1 cellular context compared by ENCODE assay signal in genomic region chr3:64329037-64329436, GRCh38.
TF ChIP-seq lines count a peak whose summit lies in the region.

No MANE protein-coding gene starts in this region.

TF ChIP-seq in GM23338, 12 proteins besides CTCF, POLR2A, EP300 and RAD21 (continued from another document):
- TF ChIP-seq ZNF462 (CRISPR knock-in tag; IDR thresholded peaks at IDR 0.05) (no peak), POLR2AphosphoS5 (IDR thresholded peaks at IDR 0.05; ENCODE audit: low read depth) (no peak), ZNF331 (CRISPR knock-in tag; IDR thresholded peaks at IDR 0.05; ENCODE audit: low read depth) (no peak)
TF ChIP-seq in GM23338: peak in this region for 0.
